24 cellular contexts compared by ENCODE assay signal in the genomic region with DNA sequence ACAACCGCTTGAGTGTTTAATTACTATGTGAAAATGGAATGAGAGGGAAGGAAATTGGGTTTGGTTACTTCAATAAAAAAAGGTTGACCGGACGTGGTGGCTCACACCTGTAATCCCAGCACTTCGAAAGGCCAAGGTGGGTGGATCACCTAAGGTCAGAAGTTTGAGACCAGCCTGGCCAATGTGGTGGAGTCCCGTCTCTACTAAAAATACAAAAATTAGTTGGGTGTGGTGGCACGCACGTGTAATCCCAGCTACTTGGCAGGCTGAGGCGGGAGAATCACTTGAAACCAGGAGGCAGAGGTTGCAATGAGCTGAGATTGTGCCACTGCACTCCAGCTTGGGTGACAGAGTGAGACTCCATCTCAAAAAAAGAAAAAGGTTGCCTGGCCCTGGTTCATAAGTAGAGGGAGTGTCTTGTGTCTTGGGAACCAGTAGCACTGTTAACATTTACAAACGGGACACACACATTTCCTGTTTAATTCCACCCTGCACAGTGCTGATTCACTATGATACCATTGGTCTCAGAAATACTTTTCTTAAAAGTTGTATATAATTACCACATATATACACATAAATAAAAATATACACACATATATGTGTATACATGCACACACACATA. TPM values are rescaled to one million over a fixed set of nuclear protein-coding genes. Genes with fewer than 3 reads are reported as not detected.
"Had no signal": no experiment of that assay in that cellular context is flagged by ENCODE, and none has a peak within 500 bp of the region (broad histone marks: within the 10 kb centered on the region; RNA-seq: fewer than 3 reads in every experiment).

No MANE protein-coding gene starts in this region.

- H3K36me3 ChIP-seq: esophagus muscularis mucosa, heart right ventricle, spleen, transverse colon, WERI-Rb-1 had no signal

- H3K4me3 Mint-ChIP-seq: activated T-helper 1 cell treated with anti-CD3 and anti-CD28 coated beads, Interleukin-12 subunit alpha, Interleukin-12 subunit beta, Interleukin-2, Interleukin-4 antibody, amounts not matched to agents 30 ng/mL and 10 ng/mL and 1 ng/mL, durations not matched to agents 14 hours and 24 hours and 36 hours; memory B cell; nephron had no signal

- H3K36me3 Mint-ChIP-seq: memory B cell had no signal

- FAIRE-seq: astrocyte, endothelial cell of umbilical vein had no signal

- H3K27ac Mint-ChIP-seq: activated T-helper 1 cell treated with anti-CD3 and anti-CD28 coated beads, Interleukin-12 subunit alpha, Interleukin-12 subunit beta, Interleukin-2, Interleukin-4 antibody, amounts not matched to agents 30 ng/mL and 10 ng/mL and 1 ng/mL, durations not matched to agents 14 hours and 24 hours and 36 hours; memory B cell had no signal

- H3K27me3 ChIP-seq: foreskin keratinocyte had no signal

- H3K4me1 ChIP-seq: esophagus muscularis mucosa, foreskin keratinocyte, transverse colon had no signal

- H3K4me3 ChIP-seq: esophagus muscularis mucosa, heart right ventricle, spleen, transverse colon had no signal

- DNase-seq: activated CD4-positive, alpha-beta T cell treated with anti-CD3 and anti-CD28 coated beads for 48 hours; activated CD4-positive, alpha-beta T cell treated with anti-CD3 and anti-CD28 coated beads, Interleukin-2, amount 50 U/mL, for 48 hours; activated CD8-positive, alpha-beta memory T cell treated with anti-CD3 and anti-CD28 coated beads for 24 hours; activated CD8-positive, alpha-beta memory T cell treated with anti-CD3 and anti-CD28 coated beads, Interleukin-2, amount 50 U/mL, for 4 hours; activated naive CD4-positive, alpha-beta T cell treated with anti-CD3 and anti-CD28 coated beads, Interleukin-2, amount 50 U/mL, for 16 hours; activated T-cell treated with anti-CD3 and anti-CD28 coated beads, Interleukin-2, amount 50 U/mL, for 1 hour; amniotic stem cell; central memory CD4-positive, alpha-beta T cell; foreskin keratinocyte; heart right ventricle; spleen; stimulated activated naive CD4-positive, alpha-beta T cell treated with Interleukin-2 at 50 U/mL for 16 hours; transverse colon had no signal

- H3K9me3 ChIP-seq: esophagus muscularis mucosa, heart right ventricle, spleen, transverse colon had no signal

- H3K9me3 Mint-ChIP-seq: activated T-helper 1 cell treated with anti-CD3 and anti-CD28 coated beads, Interleukin-12 subunit alpha, Interleukin-12 subunit beta, Interleukin-2, Interleukin-4 antibody, amounts not matched to agents 30 ng/mL and 10 ng/mL and 1 ng/mL, durations not matched to agents 14 hours and 24 hours and 36 hours; memory B cell; nephron had no signal

- ATAC-seq: activated CD4-positive, CD25-positive, alpha-beta regulatory T cell treated with anti-CD3 and anti-CD28 coated beads, Interleukin-2, amount 50 U/mL, for 24 hours; foreskin keratinocyte; heart right ventricle had no signal

- H3K27ac ChIP-seq: esophagus muscularis mucosa, foreskin keratinocyte, heart right ventricle, spleen, transverse colon, WERI-Rb-1 had no signal

RNA-seq across cellular contexts. Expression of a gene that starts 27.6 kb away (rescaled TPM):
- total RNA-seq: activated T-helper 1 cell treated with anti-CD3 and anti-CD28 coated beads, Interleukin-12 subunit alpha, Interleukin-12 subunit beta, Interleukin-2, Interleukin-4 antibody, amounts not matched to agents 30 ng/mL and 10 ng/mL and 1 ng/mL, durations not matched to agents 14 hours and 24 hours and 36 hours; astrocyte; esophagus muscularis mucosa; foreskin keratinocyte; heart right ventricle; mononuclear cell; T-helper 1 cell treated with Interleukin-12 subunit alpha and Interleukin-12 subunit beta and Interleukin-4 antibody, amounts not matched to agents 30 ng/mL and 1 ng/mL, for 36 hours; temporal lobe; transverse colon had no signal
